In genomic region chr19:41363371-41363752, GRCh38 we compare ENCODE assay signal across 1 cellular context.
A peak's percentile ranks its signal among the peaks of the same experiment; 100 is the strongest.
TF ChIP-seq lines count a peak whose summit lies in the region.

No MANE protein-coding gene starts in this region.

TF ChIP-seq in A549, 52 proteins besides CTCF, POLR2A, EP300 and RAD21 (continued from another document):
- TF ChIP-seq, protein P1, sequence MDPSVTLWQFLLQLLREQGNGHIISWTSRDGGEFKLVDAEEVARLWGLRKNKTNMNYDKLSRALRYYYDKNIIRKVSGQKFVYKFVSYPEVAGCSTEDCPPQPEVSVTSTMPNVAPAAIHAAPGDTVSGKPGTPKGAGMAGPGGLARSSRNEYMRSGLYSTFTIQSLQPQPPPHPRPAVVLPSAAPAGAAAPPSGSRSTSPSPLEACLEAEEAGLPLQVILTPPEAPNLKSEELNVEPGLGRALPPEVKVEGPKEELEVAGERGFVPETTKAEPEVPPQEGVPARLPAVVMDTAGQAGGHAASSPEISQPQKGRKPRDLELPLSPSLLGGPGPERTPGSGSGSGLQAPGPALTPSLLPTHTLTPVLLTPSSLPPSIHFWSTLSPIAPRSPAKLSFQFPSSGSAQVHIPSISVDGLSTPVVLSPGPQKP (IDR thresholded peaks at IDR 0.05; ENCODE audit: low read depth, low read length), result no peak
- TF ChIP-seq FOXS1 (CRISPR knock-in tag; IDR thresholded peaks at IDR 0.05) (no peak; the same call in 1 of the 2 replicates), TP53 (CRISPR knock-in tag; IDR thresholded peaks at IDR 0.05) (0 out of 2 replicates have a peak, but pooled peaks have one; percentile 57)
